1 cellular context compared by ENCODE assay signal in the genomic region with DNA sequence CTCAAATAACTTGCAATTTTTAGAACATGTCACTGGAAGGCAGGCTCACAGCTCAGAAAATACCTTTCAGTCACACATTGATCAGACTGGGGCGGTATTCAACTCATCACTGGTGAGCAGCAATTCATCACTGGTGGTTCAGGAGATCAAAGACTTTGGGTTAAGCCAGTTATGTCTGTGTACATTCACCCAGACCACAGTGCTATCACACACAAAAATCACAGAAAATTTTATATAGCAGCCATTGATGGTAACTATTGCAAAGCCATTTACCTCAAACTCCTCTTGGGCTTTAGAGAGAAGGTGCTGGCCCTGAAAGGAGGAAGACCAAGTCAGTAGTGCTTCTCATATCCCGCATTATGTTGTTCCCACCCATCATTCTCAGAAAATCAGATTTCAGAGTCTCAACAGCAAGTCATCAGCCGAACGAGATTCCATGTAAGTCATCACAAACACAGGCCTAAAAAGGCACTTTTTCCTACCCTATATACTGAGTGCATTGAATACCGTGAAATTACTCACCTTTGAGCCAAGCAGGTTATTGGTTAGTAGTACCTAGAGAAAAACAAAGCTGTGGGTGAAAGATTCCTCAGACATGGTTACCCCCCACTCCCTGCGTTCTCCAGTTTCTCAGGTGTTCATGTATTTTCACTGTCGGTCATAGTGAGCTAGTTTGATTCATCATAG.
TF ChIP-seq lines count a peak whose summit lies in the region.

No MANE protein-coding gene starts in this region.

TF ChIP-seq in A549, 52 proteins besides CTCF, POLR2A, EP300 and RAD21:
- TF ChIP-seq POLR2AphosphoS2 (conservative IDR thresholded peaks at IDR 0.05; ENCODE audit: low read length), result 0 out of 2 replicates have a peak, but pooled peaks have one; percentile 6
- 0 out of 2 replicates have a peak, but pooled peaks have one; percentile 19 for TF ChIP-seq TFCP2L1 (CRISPR knock-in tag; IDR thresholded peaks at IDR 0.05)
- TF ChIP-seq JUN (IDR thresholded peaks at IDR 0.05), result peak in 1 of 2 experiments; percentile 63; a peak in 1 of 5 replicates
- no peak for TF ChIP-seq KDM5A (IDR thresholded peaks at IDR 0.05)
- no peak for TF ChIP-seq TP53 (CRISPR knock-in tag; IDR thresholded peaks at IDR 0.05)
